Comparison of ENCODE assay signal across 23 cellular contexts in the genomic region with DNA sequence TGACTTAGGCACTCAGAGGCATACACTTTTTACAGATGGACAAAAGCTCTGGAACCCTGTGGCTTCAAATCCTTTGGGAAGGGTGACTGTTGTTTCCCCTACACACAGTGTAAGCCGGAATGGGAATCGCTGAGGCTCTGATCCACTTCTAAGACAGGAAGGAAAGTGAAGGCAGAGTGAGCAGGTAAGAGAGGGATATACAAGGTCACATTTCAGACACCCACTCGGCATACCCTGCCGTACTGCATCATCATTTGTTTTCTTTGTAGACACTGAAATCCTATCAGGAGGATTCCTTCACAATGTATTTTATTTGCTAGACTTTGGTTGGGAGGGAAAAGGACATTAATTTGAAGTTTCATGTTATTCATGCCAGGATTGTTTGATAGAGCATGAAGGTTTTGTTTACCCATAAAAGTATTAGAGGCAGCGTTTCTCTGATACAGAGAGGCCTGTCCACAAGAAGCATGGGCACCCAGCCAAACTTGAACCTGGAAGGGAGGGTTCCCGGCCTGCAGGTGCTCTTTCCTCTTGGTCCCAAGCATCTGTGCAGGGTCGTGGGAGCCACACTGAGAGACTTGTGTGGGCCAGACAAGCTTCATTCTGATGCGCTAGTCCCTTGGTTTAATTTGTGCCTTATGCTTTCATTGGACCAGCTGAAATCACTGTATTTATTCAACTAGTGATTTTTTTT. TPM values are rescaled to one million over a fixed set of nuclear protein-coding genes. Genes with fewer than 3 reads are reported as not detected.
DNase-seq lines count a peak whose midpoint lies in the region; ATAC-seq and TF ChIP-seq lines count a peak whose summit lies in the region.
"Had no signal": no experiment of that assay in that cellular context is flagged by ENCODE, and none has a peak within 500 bp of the region (broad histone marks: within the 10 kb centered on the region; RNA-seq: fewer than 3 reads in every experiment).

No MANE protein-coding gene starts in this region.

- no peaks in the 10 kb centered on the region for H3K27me3 ChIP-seq in stomach smooth muscle (ENCODE audit: control insufficient read depth in 1 of 2, insufficient read depth in 2 of 2, low read length in 2 of 2)
- H3K27me3 ChIP-seq: neutrophil, upper lobe of right lung had no signal

- TF ChIP-seq CTCF in endothelial cell (IDR thresholded peaks at IDR 0.05; ENCODE audit: unreplicated experiment): no peak

- peak overlapping the region; percentile 69 for H3K4me3 Mint-ChIP-seq in endothelial cell (ENCODE audit: unreplicated experiment)
- H3K4me3 Mint-ChIP-seq: activated CD4-positive, alpha-beta memory T cell treated with anti-CD3 and anti-CD28 coated beads, Interleukin-2, amount 10 ng/mL, durations not matched to agents 7 days and 5 days; activated naive CD8-positive, alpha-beta T cell treated with anti-CD3 and anti-CD28 coated beads, Interleukin-2, amount 50 U/mL, for 24 hours; brain; stimulated activated naive CD8-positive, alpha-beta T cell treated with anti-CD3 and anti-CD28 coated beads, Interleukin-15, amount 100 ng/mL, for 72 hours had no signal

- no peak overlapping the region for H3K9ac ChIP-seq in stomach smooth muscle (ENCODE audit: low read length in 2 of 2)

- H3K36me3 ChIP-seq in stomach smooth muscle (ENCODE audit: control insufficient read depth in 2 of 2, insufficient read depth in 2 of 2, low read length in 2 of 2): no peaks in the 10 kb centered on the region
- H3K36me3 ChIP-seq: neutrophil, upper lobe of right lung had no signal

- no peak for ATAC-seq in GM21576 (IDR thresholded peaks at IDR 0.05; ENCODE audit: unreplicated experiment)
- ATAC-seq: activated naive CD8-positive, alpha-beta T cell treated with anti-CD3 and anti-CD28 coated beads, Interleukin-2, amount 50 U/mL, for 24 hours; esophagus mucosa; stimulated activated naive CD8-positive, alpha-beta T cell treated with anti-CD3 and anti-CD28 coated beads, Interleukin-15, amount 100 ng/mL, for 72 hours; upper lobe of right lung had no signal

- H3K9me3 ChIP-seq in stomach smooth muscle (ENCODE audit: control insufficient read depth in 2 of 2, low read length in 2 of 2): no peaks in the 10 kb centered on the region
- H3K9me3 ChIP-seq: neutrophil, upper lobe of right lung had no signal

- H3K27ac Mint-ChIP-seq in endothelial cell (ENCODE audit: unreplicated experiment): peak overlapping the region; percentile 59
- H3K27ac Mint-ChIP-seq: activated CD4-positive, alpha-beta memory T cell treated with anti-CD3 and anti-CD28 coated beads, Interleukin-2, amount 10 ng/mL, durations not matched to agents 7 days and 5 days; activated naive CD8-positive, alpha-beta T cell treated with anti-CD3 and anti-CD28 coated beads, Interleukin-2, amount 50 U/mL, for 24 hours; stimulated activated naive CD8-positive, alpha-beta T cell treated with anti-CD3 and anti-CD28 coated beads, Interleukin-15, amount 100 ng/mL, for 72 hours had no signal

- H3K4me3 ChIP-seq in stomach smooth muscle (ENCODE audit: low read length in 2 of 2): no peak overlapping the region
- H3K4me3 ChIP-seq: upper lobe of right lung had no signal

- H3K4me1 Mint-ChIP-seq in endothelial cell (ENCODE audit: unreplicated experiment): no peaks in the 10 kb centered on the region

- H3K27me3 Mint-ChIP-seq in endothelial cell (ENCODE audit: unreplicated experiment): peaks cover under 1% of the 10 kb centered on the region
- H3K27me3 Mint-ChIP-seq: activated CD4-positive, alpha-beta memory T cell treated with anti-CD3 and anti-CD28 coated beads, Interleukin-2, amount 10 ng/mL, durations not matched to agents 7 days and 5 days; brain; stimulated activated naive CD8-positive, alpha-beta T cell treated with anti-CD3 and anti-CD28 coated beads, Interleukin-15, amount 100 ng/mL, for 72 hours had no signal

- H3K36me3 Mint-ChIP-seq in endothelial cell (ENCODE audit: low read depth, unreplicated experiment): peaks cover 13% of the 10 kb centered on the region
- H3K36me3 Mint-ChIP-seq: brain had no signal

- no peaks in the 10 kb centered on the region for H3K9me3 Mint-ChIP-seq in endothelial cell (ENCODE audit: unreplicated experiment)
- H3K9me3 Mint-ChIP-seq: activated CD4-positive, alpha-beta memory T cell treated with anti-CD3 and anti-CD28 coated beads, Interleukin-2, amount 10 ng/mL, durations not matched to agents 7 days and 5 days; activated naive CD8-positive, alpha-beta T cell treated with anti-CD3 and anti-CD28 coated beads, Interleukin-2, amount 50 U/mL, for 24 hours; stimulated activated naive CD8-positive, alpha-beta T cell treated with anti-CD3 and anti-CD28 coated beads, Interleukin-15, amount 100 ng/mL, for 72 hours had no signal

- peaks cover 15% of the 10 kb centered on the region for H3K4me1 ChIP-seq in stomach smooth muscle (ENCODE audit: control insufficient read depth, insufficient read depth, low read length)
- H3K4me1 ChIP-seq: upper lobe of right lung had no signal

- H3K27ac ChIP-seq in stomach smooth muscle (ENCODE audit: low read length): peak overlapping the region; percentile 8
- H3K27ac ChIP-seq: neutrophil, upper lobe of right lung had no signal

- DNase-seq in SHP77 (lab: John Stamatoyannopoulos, UW) (peak; percentile 38 to 74), SHP77 treated with DMSO at 0.1 percent for 48 hours (lab: John Stamatoyannopoulos, UW) (no peak), NCI-H2029 (lab: John Stamatoyannopoulos, UW) (peak; percentile 39), endothelial cell (ENCODE audit: low spot score) (no peak)
- no peak for DNase-seq in effector CD8-positive, alpha-beta T cell (lab: John Stamatoyannopoulos, UW)
- DNase-seq: activated CD4-positive, alpha-beta memory T cell treated with anti-CD3 and anti-CD28 coated beads, Interleukin-2, amount 10 ng/mL, durations not matched to agents 7 days and 5 days; activated CD4-positive, CD25-positive, alpha-beta regulatory T cell; activated gamma-delta T cell; activated naive CD8-positive, alpha-beta T cell treated with anti-CD3 and anti-CD28 coated beads, Interleukin-2, amount 50 U/mL, for 24 hours; activated T-cell treated with anti-CD3 and anti-CD28 coated beads for 4 hours; C1 segment of cervical spinal cord; effector memory CD4-positive, alpha-beta T cell; NCI-H187; NCI-H524; stimulated activated CD4-positive, alpha-beta T cell treated with anti-CD3 and anti-CD28 coated beads, Interleukin-4, amount 100 ng/mL, for 4 hours; stimulated activated naive CD8-positive, alpha-beta T cell treated with anti-CD3 and anti-CD28 coated beads, Interleukin-15, amount 100 ng/mL, for 72 hours; T1000; upper lobe of right lung had no signal

RNA-seq across cellular contexts. Expression of a gene that starts 21.9 kb away (rescaled TPM):
- 70.8 TPM for total RNA-seq in endothelial cell (ENCODE audit: unreplicated experiment)

Comparison
In these comparisons a context has a peak if more than half of its experiments do, and no peak if none do; other contexts are left out.
1. DNase-seq: peak in SHP77 (2 of 2) and NCI-H2029 (single experiment); none in SHP77 treated with DMSO at 0.1 percent for 48 hours (single experiment), endothelial cell (single experiment) and effector CD8-positive, alpha-beta T cell (single experiment).